ENCODE assay signal across 19 cellular contexts in the genomic region with DNA sequence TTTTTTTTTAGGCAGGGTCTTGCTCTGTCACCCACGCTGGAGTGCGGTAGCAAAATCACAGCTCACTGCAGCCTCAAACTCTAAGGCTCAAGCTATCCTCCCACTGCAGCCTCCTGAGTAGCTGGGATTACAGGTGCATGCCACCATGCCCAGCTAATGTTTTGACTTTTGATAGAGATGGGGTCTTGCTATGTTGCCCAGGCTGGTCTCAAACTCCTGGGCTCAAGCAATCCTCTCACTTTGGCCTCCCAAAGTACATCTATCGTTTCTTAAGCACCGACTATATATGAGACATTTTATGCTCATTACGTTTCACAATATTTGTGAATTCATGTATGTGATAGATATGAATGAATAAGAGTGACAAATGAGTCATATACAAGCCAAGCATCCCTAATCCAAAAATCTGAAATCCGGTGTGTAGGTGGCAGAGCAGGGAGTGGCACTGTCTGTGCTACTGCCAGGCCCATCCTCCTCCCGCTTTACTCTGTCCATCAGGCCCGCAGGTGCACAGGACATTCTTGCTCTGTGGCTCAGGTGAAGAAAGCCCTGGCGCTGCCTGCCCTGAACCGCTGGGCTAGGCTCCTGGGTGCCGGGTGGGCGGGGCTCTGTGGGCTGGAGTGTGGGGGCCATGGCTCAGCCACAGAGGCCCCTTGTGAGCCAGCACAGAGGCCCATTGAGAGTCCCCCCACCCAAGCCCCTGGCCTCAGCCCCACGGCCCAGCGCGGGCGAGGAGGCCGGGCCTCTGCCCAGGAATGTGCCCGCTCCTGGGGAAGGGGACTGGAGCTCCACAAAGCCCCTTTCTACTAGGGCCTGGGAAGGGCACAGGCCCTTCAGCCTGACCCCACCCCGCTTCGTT.
"Had no signal": no experiment of that assay in that cellular context is flagged by ENCODE, and none has a peak within 500 bp of the region (broad histone marks: within the 10 kb centered on the region; RNA-seq: fewer than 3 reads in every experiment).

No MANE protein-coding gene starts in this region.

- H3K9me3 ChIP-seq: heart right ventricle, mucosa of descending colon, suprapubic skin, upper lobe of right lung had no signal

- DNase-seq: activated naive CD4-positive, alpha-beta T cell treated with Interleukin-2 at 50 U/mL for 16 hours; aorta; heart right ventricle; left colon; mucosa of descending colon; naive thymus-derived CD4-positive, alpha-beta T cell; stimulated activated CD4-positive, alpha-beta T cell treated with anti-CD3 and anti-CD28 coated beads, Interleukin-4, amount 100 ng/mL, for 24 hours; stimulated activated naive CD4-positive, alpha-beta T cell; T-cell; T-helper 9 cell; upper lobe of right lung had no signal

- FAIRE-seq: colon, frontal cortex had no signal

- H3K4me3 ChIP-seq: cardiac muscle cell, heart right ventricle, mucosa of descending colon, skin epidermis, suprapubic skin, upper lobe of right lung had no signal

- H3K27me3 ChIP-seq: cardiac muscle cell, heart right ventricle, suprapubic skin, upper lobe of right lung had no signal

- H3K9ac ChIP-seq: parathyroid adenoma had no signal

- H3K79me2 ChIP-seq: parathyroid adenoma had no signal

- H3K27ac ChIP-seq: cardiac muscle cell, parathyroid adenoma, suprapubic skin, upper lobe of right lung had no signal

- H2AFZ ChIP-seq: parathyroid adenoma had no signal

- ATAC-seq: activated CD4-positive, CD25-positive, alpha-beta regulatory T cell treated with anti-CD3 and anti-CD28 coated beads, Interleukin-2, amount 50 U/mL, for 24 hours; activated T-helper 17 cell treated with anti-CD3 and anti-CD28 coated beads, Interleukin-2, amount 50 U/mL, for 72 hours; heart right ventricle; left colon; mucosa of descending colon; naive thymus-derived CD4-positive, alpha-beta T cell; T-cell; upper lobe of right lung had no signal
